2 cellular contexts compared by ENCODE assay signal in the genomic region with DNA sequence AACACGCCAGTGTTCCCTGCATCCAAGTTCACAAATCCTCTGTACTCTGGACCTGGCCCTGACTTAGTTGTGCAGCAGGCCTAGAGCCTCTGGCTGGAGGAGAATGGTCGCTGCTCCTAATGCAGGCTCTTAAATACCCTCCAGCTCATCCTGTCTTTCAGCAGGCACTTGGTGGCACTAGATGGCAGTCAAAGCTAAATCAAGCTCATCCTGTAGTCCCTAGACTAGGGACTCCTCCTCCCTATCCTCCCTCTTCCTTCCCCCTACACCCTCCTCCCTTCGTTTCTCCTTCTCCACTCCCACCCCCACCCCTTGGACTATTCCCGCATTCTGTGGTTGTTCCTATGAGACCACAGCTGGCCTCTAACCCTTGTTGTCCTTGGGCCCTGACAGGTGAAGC.
TF ChIP-seq lines count a peak whose summit lies in the region.

No MANE protein-coding gene starts in this region.

TF ChIP-seq in HEK293, 187 proteins besides CTCF, POLR2A, EP300 and RAD21 (continued from another document):
- TF ChIP-seq ZNF26 (tag by site-specific recombination; IDR thresholded peaks at IDR 0.05) = no peak
- no peak for TF ChIP-seq ZNF335 (tag by site-specific recombination; conservative IDR thresholded peaks at IDR 0.05)
- TF ChIP-seq WT1 (tag by site-specific recombination; IDR thresholded peaks at IDR 0.05) = peak; percentile 29; the same call in 1 of the 2 replicates
- 0 out of 2 replicates have a peak, but pooled peaks have one; percentile 41 for TF ChIP-seq ZBTB48 (tag by site-specific recombination; IDR thresholded peaks at IDR 0.05)
- peak; percentile 44 for TF ChIP-seq EGR2 (tag by site-specific recombination; IDR thresholded peaks at IDR 0.05; ENCODE audit: low read depth)
- 0 out of 2 replicates have a peak, but pooled peaks have one; percentile 10 for TF ChIP-seq ZNF398 (tag by site-specific recombination; IDR thresholded peaks at IDR 0.05)

TF ChIP-seq in SK-N-SH, 30 proteins besides CTCF, POLR2A, EP300 and RAD21 (continued from another document):
- TF ChIP-seq, protein P1, sequence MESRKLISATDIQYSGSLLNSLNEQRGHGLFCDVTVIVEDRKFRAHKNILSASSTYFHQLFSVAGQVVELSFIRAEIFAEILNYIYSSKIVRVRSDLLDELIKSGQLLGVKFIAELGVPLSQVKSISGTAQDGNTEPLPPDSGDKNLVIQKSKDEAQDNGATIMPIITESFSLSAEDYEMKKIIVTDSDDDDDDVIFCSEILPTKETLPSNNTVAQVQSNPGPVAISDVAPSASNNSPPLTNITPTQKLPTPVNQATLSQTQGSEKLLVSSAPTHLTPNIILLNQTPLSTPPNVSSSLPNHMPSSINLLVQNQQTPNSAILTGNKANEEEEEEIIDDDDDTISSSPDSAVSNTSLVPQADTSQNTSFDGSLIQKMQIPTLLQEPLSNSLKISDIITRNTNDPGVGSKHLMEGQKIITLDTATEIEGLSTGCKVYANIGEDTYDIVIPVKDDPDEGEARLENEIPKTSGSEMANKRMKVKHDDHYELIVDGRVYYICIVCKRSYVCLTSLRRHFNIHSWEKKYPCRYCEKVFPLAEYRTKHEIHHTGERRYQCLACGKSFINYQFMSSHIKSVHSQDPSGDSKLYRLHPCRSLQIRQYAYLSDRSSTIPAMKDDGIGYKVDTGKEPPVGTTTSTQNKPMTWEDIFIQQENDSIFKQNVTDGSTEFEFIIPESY (IDR thresholded peaks at IDR 0.05; ENCODE audit: borderline replicate concordance, low read depth) = no peak
- no peak for TF ChIP-seq MEF2A (IDR thresholded peaks at IDR 0.05; ENCODE audit: borderline replicate concordance, low read depth)
